In genomic region chr19:9945319-9945966, GRCh38 we compare ENCODE assay signal across 8 cellular contexts. TPM values are rescaled to one million over a fixed set of nuclear protein-coding genes. Genes with fewer than 3 reads are reported as not detected.
DNase-seq lines count a peak whose midpoint lies in the region; ATAC-seq, FAIRE-seq and TF ChIP-seq lines count a peak whose summit lies in the region.

No MANE protein-coding gene starts in this region.

- H3K4me3 ChIP-seq in bronchial epithelial cell (ENCODE audit: low read depth, low read length) = no peak overlapping the region
- H3K4me3 ChIP-seq in kidney epithelial cell (ENCODE audit: low read depth, low read length) = no peak overlapping the region
- H3K4me3 ChIP-seq in subcutaneous abdominal adipose tissue (ENCODE audit: low read depth in 1 of 5, low read length in 5 of 5) = peak overlapping the region in 1 of 5 donors; percentile 29

- TF ChIP-seq CTCF in bronchial epithelial cell (IDR thresholded peaks at IDR 0.05; ENCODE audit: insufficient read depth, low read length, severe bottlenecking) = no peak
- TF ChIP-seq CTCF in kidney epithelial cell (IDR thresholded peaks at IDR 0.05; ENCODE audit: insufficient read depth, low read length, poor library complexity, severe bottlenecking) = no peak

- FAIRE-seq in bronchial epithelial cell (lab: Jason Lieb, UNC) = peak; percentile 64

- ATAC-seq in activated naive CD8-positive, alpha-beta T cell treated with anti-CD3 and anti-CD28 coated beads, Interleukin-2, amount 50 U/mL, for 24 hours = no peak
- ATAC-seq in HG03097 (IDR thresholded peaks at IDR 0.05; ENCODE audit: low FRiP score, unreplicated experiment) = no peak

- peaks cover 9 to 13% (median 10%) of the 10 kb centered on the region in 5 donors for H3K9me3 ChIP-seq in subcutaneous abdominal adipose tissue (ENCODE audit: control insufficient read depth in 5 of 5, low read length in 5 of 5)

- H3K4me1 ChIP-seq in subcutaneous abdominal adipose tissue (ENCODE audit: control insufficient read depth in 5 of 5, insufficient read depth in 5 of 5, low read length in 5 of 5) = peaks cover 11 to 38% (median 35%) of the 10 kb centered on the region in 5 donors

- H3K36me3 ChIP-seq in bronchial epithelial cell (ENCODE audit: control insufficient read depth, insufficient read depth, low read length) (no peaks in the 10 kb centered on the region), kidney epithelial cell (ENCODE audit: control insufficient read depth, insufficient read depth, low read length) (no peaks in the 10 kb centered on the region), subcutaneous abdominal adipose tissue (ENCODE audit: control insufficient read depth in 5 of 5, insufficient read depth in 5 of 5, low read length in 5 of 5) (peaks cover 0 to 4% (median 0%) of the 10 kb centered on the region in 5 donors)

- no peak overlapping the region for H3K27ac Mint-ChIP-seq in activated naive CD8-positive, alpha-beta T cell treated with anti-CD3 and anti-CD28 coated beads, Interleukin-2, amount 50 U/mL, for 24 hours

- H3K4me1 Mint-ChIP-seq in activated naive CD8-positive, alpha-beta T cell treated with anti-CD3 and anti-CD28 coated beads, Interleukin-2, amount 50 U/mL, for 24 hours = peaks cover 4% of the 10 kb centered on the region

- peaks cover 3% of the 10 kb centered on the region for H3K36me3 Mint-ChIP-seq in activated naive CD8-positive, alpha-beta T cell treated with anti-CD3 and anti-CD28 coated beads, Interleukin-2, amount 50 U/mL, for 24 hours (ENCODE audit: low read depth)

- peak; percentile 98 for DNase-seq in HS-5 (ENCODE audit: low read depth)
- peak; percentile 81 for DNase-seq in bronchial epithelial cell (ENCODE audit: low read depth)
- peak; percentile 49 for DNase-seq in kidney epithelial cell (ENCODE audit: low read depth)
- no peak for DNase-seq in activated naive CD4-positive, alpha-beta T cell (lab: John Stamatoyannopoulos, UW)
- DNase-seq in activated naive CD8-positive, alpha-beta T cell treated with anti-CD3 and anti-CD28 coated beads, Interleukin-2, amount 50 U/mL, for 24 hours = no peak
- no peak for DNase-seq in NCI-H510A treated with DMSO at 0.1 percent for 48 hours (lab: John Stamatoyannopoulos, UW)

- peak overlapping the region; percentile 76 for H3K27ac ChIP-seq in subcutaneous abdominal adipose tissue (ENCODE audit: low read depth, low read length)

- H3K27me3 ChIP-seq in bronchial epithelial cell (ENCODE audit: control insufficient read depth, insufficient read depth, low read length) (no peaks in the 10 kb centered on the region), kidney epithelial cell (ENCODE audit: control insufficient read depth, insufficient read depth, low read length) (no peaks in the 10 kb centered on the region), subcutaneous abdominal adipose tissue (ENCODE audit: control insufficient read depth in 5 of 5, insufficient read depth in 4 of 5, low read length in 5 of 5) (peaks cover 0 to 9% (median 0%) of the 10 kb centered on the region in 5 donors)

- H3K4me3 Mint-ChIP-seq in activated naive CD8-positive, alpha-beta T cell treated with anti-CD3 and anti-CD28 coated beads, Interleukin-2, amount 50 U/mL, for 24 hours = no peak overlapping the region

- peaks cover 13% of the 10 kb centered on the region for H3K9me3 Mint-ChIP-seq in activated naive CD8-positive, alpha-beta T cell treated with anti-CD3 and anti-CD28 coated beads, Interleukin-2, amount 50 U/mL, for 24 hours

- H3K27me3 Mint-ChIP-seq in activated naive CD8-positive, alpha-beta T cell treated with anti-CD3 and anti-CD28 coated beads, Interleukin-2, amount 50 U/mL, for 24 hours = peaks cover 20% of the 10 kb centered on the region

- peak overlapping the region in 2 of 5 donors; percentile 35 to 100 for H3K9ac ChIP-seq in subcutaneous abdominal adipose tissue (ENCODE audit: low read length in 5 of 5)

RNA-seq across cellular contexts. Expression of gene OLFM2, which starts 9.1 kb away (rescaled TPM):
- total RNA-seq in bronchial epithelial cell (under 0.01 and 4.4 TPM in 2 replicates), kidney epithelial cell (15.8 and 18.0 TPM in 2 replicates)

Comparison
In these comparisons a context has a peak if more than half of its experiments do, and no peak if none do; other contexts are left out.
1. DNase-seq: peak in HS-5 (single experiment), bronchial epithelial cell (single experiment) and kidney epithelial cell (single experiment); none in activated naive CD4-positive, alpha-beta T cell (0 of 4), activated naive CD8-positive, alpha-beta T cell treated with anti-CD3 and anti-CD28 coated beads, Interleukin-2, amount 50 U/mL, for 24 hours (single experiment) and NCI-H510A treated with DMSO at 0.1 percent for 48 hours (single experiment).